26 cellular contexts compared by ENCODE assay signal in the genomic region with DNA sequence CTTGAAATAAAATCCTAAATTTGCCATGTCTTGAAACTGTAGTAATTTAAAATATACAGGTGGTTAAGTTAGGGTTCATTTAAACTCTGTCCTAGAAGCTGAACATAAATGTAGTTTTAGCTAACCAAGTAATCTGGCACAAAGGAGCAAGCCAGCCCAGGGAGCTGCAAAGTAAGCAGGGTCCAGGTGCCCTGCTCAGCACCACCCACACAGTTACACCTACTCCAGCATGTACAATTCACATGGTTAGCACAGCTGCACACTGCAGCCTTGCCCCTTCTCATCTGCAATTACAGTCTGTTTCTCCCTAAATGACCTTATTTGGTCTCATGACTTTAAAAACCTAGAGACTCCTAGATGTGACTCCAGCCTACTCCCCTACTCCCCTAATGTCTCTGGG.
"Had no signal": no experiment of that assay in that cellular context is flagged by ENCODE, and none has a peak within 500 bp of the region (broad histone marks: within the 10 kb centered on the region; RNA-seq: fewer than 3 reads in every experiment).

No MANE protein-coding gene starts in this region.

- H3K4me1 ChIP-seq: adrenal gland, ascending aorta, uterus had no signal

- H3K9me3 ChIP-seq: adrenal gland, ascending aorta, tibial nerve, uterus had no signal

- H3K4me3 Mint-ChIP-seq: activated CD4-positive, alpha-beta T cell treated with anti-CD3 and anti-CD28 coated beads for 36 hours; activated naive CD8-positive, alpha-beta T cell; activated T-cell treated with anti-CD3 and anti-CD28 coated beads, Interleukin-2, amount 50 U/mL, for 4 hours; immature natural killer cell; naive thymus-derived CD4-positive, alpha-beta T cell; neural crest cell; stimulated activated naive CD8-positive, alpha-beta T cell treated with anti-CD3 and anti-CD28 coated beads, Interleukin-15, Interleukin-2, amounts not matched to agents 100 ng/mL and 50 ng/mL, for 24 hours; T-helper 2 cell treated with Interferon-gamma antibody and Interleukin-4, amounts not matched to agents 5 μg/mL and 100 μg/mL, for 36 hours had no signal

- H3K4me3 ChIP-seq: adrenal gland, ascending aorta, tibial nerve, uterus had no signal

- H3K36me3 Mint-ChIP-seq: activated naive CD8-positive, alpha-beta T cell; immature natural killer cell; naive thymus-derived CD4-positive, alpha-beta T cell had no signal

- H3K27ac ChIP-seq: adrenal gland, ascending aorta, brain microvascular endothelial cell, tibial nerve, uterus, VCaP had no signal

- H3K4me1 Mint-ChIP-seq: activated CD4-positive, alpha-beta T cell treated with anti-CD3 and anti-CD28 coated beads for 36 hours; naive thymus-derived CD4-positive, alpha-beta T cell had no signal

- H3K27me3 ChIP-seq: adrenal gland, ascending aorta, brain microvascular endothelial cell, tibial nerve, uterus had no signal

- H3K27me3 Mint-ChIP-seq: activated CD4-positive, alpha-beta T cell treated with anti-CD3 and anti-CD28 coated beads for 36 hours; activated naive CD8-positive, alpha-beta T cell; stimulated activated naive CD8-positive, alpha-beta T cell treated with anti-CD3 and anti-CD28 coated beads, Interleukin-15, Interleukin-2, amounts not matched to agents 100 ng/mL and 50 ng/mL, for 24 hours had no signal

- H3K36me3 ChIP-seq: adrenal gland, ascending aorta, brain microvascular endothelial cell, tibial nerve, uterus had no signal

- ATAC-seq: activated CD4-positive, alpha-beta T cell treated with anti-CD3 and anti-CD28 coated beads for 36 hours; activated T-cell treated with anti-CD3 and anti-CD28 coated beads, Interleukin-2, amount 50 U/mL, for 4 hours; left lobe of liver; naive thymus-derived CD4-positive, alpha-beta T cell had no signal

- H3K27ac Mint-ChIP-seq: activated CD4-positive, alpha-beta T cell treated with anti-CD3 and anti-CD28 coated beads for 36 hours; activated naive CD8-positive, alpha-beta T cell; activated T-helper 2 cell treated with anti-CD3 and anti-CD28 coated beads, Interferon-gamma antibody, Interleukin-2, Interleukin-4, amounts not matched to agents 10 μg/mL and 5 μg/mL and 100 μg/mL, durations not matched to agents 14 hours and 24 hours and 36 hours; immature natural killer cell; naive thymus-derived CD4-positive, alpha-beta T cell; stimulated activated naive CD8-positive, alpha-beta T cell treated with anti-CD3 and anti-CD28 coated beads, Interleukin-15, Interleukin-2, amounts not matched to agents 100 ng/mL and 50 ng/mL, for 24 hours; T-helper 2 cell treated with Interferon-gamma antibody and Interleukin-4, amounts not matched to agents 5 μg/mL and 100 μg/mL, for 36 hours had no signal

- DNase-seq: activated CD4-positive, alpha-beta T cell treated with anti-CD3 and anti-CD28 coated beads for 36 hours; activated CD4-positive, alpha-beta T cell treated with anti-CD3 and anti-CD28 coated beads, Interleukin-2, amount 50 U/mL, for 4 hours; activated CD8-positive, alpha-beta memory T cell treated with anti-CD3 and anti-CD28 coated beads for 24 hours; activated CD8-positive, alpha-beta memory T cell treated with anti-CD3 and anti-CD28 coated beads, Interleukin-2, amount 50 U/mL, for 48 hours; activated naive CD4-positive, alpha-beta T cell; activated T-cell treated with anti-CD3 and anti-CD28 coated beads, Interleukin-2, amount 50 U/mL, for 4 hours; adrenal gland; brain microvascular endothelial cell; dermis blood vessel endothelial cell; effector CD8-positive, alpha-beta T cell; erythroblast; foreskin fibroblast; immature natural killer cell; naive thymus-derived CD4-positive, alpha-beta T cell; occipital lobe; stimulated activated CD4-positive, alpha-beta T cell treated with anti-CD3 and anti-CD28 coated beads, Interleukin-4, amount 100 ng/mL, for 24 hours; uterus had no signal
